9 cellular contexts compared by ENCODE assay signal in the genomic region with DNA sequence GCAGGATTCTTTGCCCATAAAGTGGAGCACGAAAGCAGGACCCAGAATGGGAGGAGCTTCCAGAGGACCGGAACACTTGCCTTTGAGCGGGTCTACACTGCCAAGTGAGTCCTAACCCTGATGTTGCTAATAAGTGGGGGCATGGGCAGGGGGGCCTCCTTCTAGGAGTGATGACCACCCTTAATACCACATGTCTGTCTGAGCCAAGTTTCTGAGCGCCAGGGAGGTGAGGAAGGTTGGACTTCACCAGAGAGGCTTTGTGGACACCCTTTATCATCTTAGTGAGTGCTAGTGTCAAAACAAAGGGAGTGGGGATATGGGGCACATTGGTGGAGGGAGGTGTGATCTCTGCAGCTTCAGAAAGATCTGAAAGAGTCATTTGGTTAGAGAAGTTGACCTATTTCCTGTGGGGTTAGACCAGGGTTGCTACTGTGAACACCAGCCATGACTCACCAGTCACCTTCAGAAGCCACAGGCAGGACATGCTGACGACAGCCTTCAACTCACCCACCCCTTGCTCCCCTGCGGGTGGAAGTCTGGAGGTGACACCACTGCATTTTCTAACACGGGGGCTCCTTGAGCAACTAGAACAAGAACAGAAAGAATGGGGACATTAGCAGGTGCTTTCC. TPM values are rescaled to one million over a fixed set of nuclear protein-coding genes. Genes with fewer than 3 reads are reported as not detected.
A peak's percentile ranks its signal among the peaks of the same experiment; 100 is the strongest.
DNase-seq lines count a peak whose midpoint lies in the region; ATAC-seq and TF ChIP-seq lines count a peak whose summit lies in the region.
"Had no signal": no experiment of that assay in that cellular context is flagged by ENCODE, and none has a peak within 500 bp of the region (broad histone marks: within the 10 kb centered on the region; RNA-seq: fewer than 3 reads in every experiment).

No MANE protein-coding gene starts in this region.

- H3K4me1 Mint-ChIP-seq in CD8-positive, alpha-beta memory T cell: peaks cover 55 to 74% (median 69%) of the 10 kb centered on the region in 3 donors
- H3K4me1 Mint-ChIP-seq in activated CD4-positive, alpha-beta T cell treated with anti-CD3 and anti-CD28 coated beads, Interleukin-2, amount 10 ng/mL, durations not matched to agents 24 days and 14 days: peaks cover 55% of the 10 kb centered on the region

- no peaks in the 10 kb centered on the region for H3K79me1 ChIP-seq in IMR-90 (ENCODE audit: low read depth in 1 of 2, low read length in 2 of 2)

- no peaks in the 10 kb centered on the region for H3K27me3 Mint-ChIP-seq in CD8-positive, alpha-beta memory T cell
- no peaks in the 10 kb centered on the region for H3K27me3 Mint-ChIP-seq in activated CD4-positive, alpha-beta T cell treated with anti-CD3 and anti-CD28 coated beads, Interleukin-2, amount 10 ng/mL, durations not matched to agents 24 days and 14 days

- peak overlapping the region; percentile 19; the same call in 1 of the 2 replicates for H3K56ac ChIP-seq in IMR-90 (ENCODE audit: extremely low read depth, insufficient read depth, low read length)

- H3K36me3 ChIP-seq in CD8-positive, alpha-beta memory T cell (ENCODE audit: insufficient read depth, low read length): peaks cover 18% of the 10 kb centered on the region
- H3K36me3 ChIP-seq in IMR-90 (ENCODE audit: control insufficient read depth, insufficient read depth, low read length): no peaks in the 10 kb centered on the region

- TF ChIP-seq RAD21 in IMR-90 (IDR thresholded peaks at IDR 0.05; ENCODE audit: low read length): no peak

- no peak overlapping the region for H3K9ac ChIP-seq in IMR-90 (ENCODE audit: low read depth, low read length)

- no peaks in the 10 kb centered on the region for H3K27me3 ChIP-seq in CD8-positive, alpha-beta memory T cell (ENCODE audit: insufficient read depth, low read length, poor library complexity, severe bottlenecking)
- peaks cover 5% of the 10 kb centered on the region for H3K27me3 ChIP-seq in IMR-90 (ENCODE audit: control insufficient read depth, insufficient read depth, low read length)

- peak; percentile 72 to 95 (median 82) for DNase-seq in CD8-positive, alpha-beta memory T cell
- DNase-seq in IMR-90 (peak; percentile 61), DMS 273 treated with DMSO at 0.1 percent for 48 hours (lab: John Stamatoyannopoulos, UW) (no peak), NCI-H2196 (lab: John Stamatoyannopoulos, UW; ENCODE audit: unreplicated experiment) (no peak)
- DNase-seq in activated CD4-positive, alpha-beta T cell treated with anti-CD3 and anti-CD28 coated beads, Interleukin-2, amount 10 ng/mL, durations not matched to agents 24 days and 14 days: peak; percentile 95
- DNase-seq in effector CD8-positive, alpha-beta T cell (lab: John Stamatoyannopoulos, UW): peak; percentile 19

- BruUV-seq in IMR-90 (replicated peaks; lab: Mats Ljungman, UMichigan): no TSS peak

- H2BK5ac ChIP-seq in IMR-90 (ENCODE audit: low read depth, low read length, poor library complexity, severe bottlenecking): peak overlapping the region; percentile 90

- H3K9me1 ChIP-seq in IMR-90 (ENCODE audit: insufficient read depth, low read length): peaks cover 22% of the 10 kb centered on the region

- peak overlapping the region; percentile 41 for H4K5ac ChIP-seq in IMR-90 (ENCODE audit: low read depth, low read length)

- H3K23ac ChIP-seq in IMR-90 (ENCODE audit: low read depth, low read length): peak overlapping the region; percentile 81

- peak overlapping the region; percentile 78 for H2BK120ac ChIP-seq in IMR-90 (ENCODE audit: low read depth, low read length)

- no peak; the same call in 1 of the 2 replicates for TF ChIP-seq CTCF in IMR-90 (conservative IDR thresholded peaks at IDR 0.05; ENCODE audit: low read depth, low read length)

- H3K36me3 Mint-ChIP-seq in CD8-positive, alpha-beta memory T cell: peaks cover 14 to 54% (median 31%) of the 10 kb centered on the region in 3 donors
- H3K36me3 Mint-ChIP-seq in activated CD4-positive, alpha-beta T cell treated with anti-CD3 and anti-CD28 coated beads, Interleukin-2, amount 10 ng/mL, durations not matched to agents 24 days and 14 days (ENCODE audit: low read depth): peaks cover 46% of the 10 kb centered on the region

- H2BK15ac ChIP-seq in IMR-90 (ENCODE audit: low read depth, low read length): peak overlapping the region; percentile 81; the same call in 2 of the 3 replicates

- H3K18ac ChIP-seq in IMR-90 (ENCODE audit: low read depth, low read length): peak overlapping the region; percentile 53

- peak overlapping the region; percentile 91 for H3K4ac ChIP-seq in IMR-90 (ENCODE audit: low read depth, low read length)

- H3K4me2 ChIP-seq in IMR-90 (ENCODE audit: low read depth, low read length): peak overlapping the region; percentile 13; the same call in 1 of the 2 replicates

- no peaks in the 10 kb centered on the region for H3K9me3 ChIP-seq in CD8-positive, alpha-beta memory T cell (ENCODE audit: low read length)
- no peaks in the 10 kb centered on the region for H3K9me3 ChIP-seq in IMR-90 (ENCODE audit: control insufficient read depth, insufficient read depth, low read length)

- peak overlapping the region; percentile 71 for H4K91ac ChIP-seq in IMR-90 (ENCODE audit: insufficient read depth, low read depth, low read length)

- H3K4me3 ChIP-seq in CD8-positive, alpha-beta memory T cell (ENCODE audit: low read length): peak overlapping the region; percentile 31
- H3K4me3 ChIP-seq in IMR-90 (ENCODE audit: insufficient read depth, low read depth, low read length): no peak overlapping the region
- H3K4me3 ChIP-seq in skin epidermis: no peak overlapping the region

- peak overlapping the region; percentile 26 to 78 (median 73) for H3K4me3 Mint-ChIP-seq in CD8-positive, alpha-beta memory T cell
- H3K4me3 Mint-ChIP-seq in activated CD4-positive, alpha-beta T cell treated with anti-CD3 and anti-CD28 coated beads, Interleukin-2, amount 10 ng/mL, durations not matched to agents 24 days and 14 days: peak overlapping the region; percentile 71

- dilution Hi-C loops in IMR-90 (cut with HindIII; ENCODE audit: low sequenced_read_pairs, unreplicated experiment): no loop called here

- peak overlapping the region; percentile 92 for H2AK5ac ChIP-seq in IMR-90 (ENCODE audit: low read depth, low read length)

- peaks cover 64% of the 10 kb centered on the region for H3K4me1 ChIP-seq in CD8-positive, alpha-beta memory T cell (ENCODE audit: insufficient read depth, low read length)
- H3K4me1 ChIP-seq in IMR-90 (ENCODE audit: control insufficient read depth, insufficient read depth, low read length): peaks cover 24% of the 10 kb centered on the region

- peaks cover 11% of the 10 kb centered on the region; the same call in 1 of the 2 replicates for H4K20me1 ChIP-seq in IMR-90 (ENCODE audit: insufficient read depth, low read length)

- peak overlapping the region; percentile 45 for H2AFZ ChIP-seq in IMR-90 (replicated peaks; ENCODE audit: low read length, poor library complexity)

- ATAC-seq in GM21515 (IDR thresholded peaks at IDR 0.05; ENCODE audit: unreplicated experiment) (peak; percentile 95), IMR-90 (ENCODE audit: low read depth) (no peak; the same call in 1 of the 2 replicates)

- peak overlapping the region; percentile 69 to 97 (median 84) for H3K27ac Mint-ChIP-seq in CD8-positive, alpha-beta memory T cell
- peak overlapping the region; percentile 51 for H3K27ac Mint-ChIP-seq in activated CD4-positive, alpha-beta T cell treated with anti-CD3 and anti-CD28 coated beads, Interleukin-2, amount 10 ng/mL, durations not matched to agents 24 days and 14 days

- in situ Hi-C loops in IMR-90 (cut with MboI; ENCODE audit: low sequenced_read_pairs): no loop called here

- no peaks in the 10 kb centered on the region for H3K9me3 Mint-ChIP-seq in CD8-positive, alpha-beta memory T cell
- no peaks in the 10 kb centered on the region for H3K9me3 Mint-ChIP-seq in activated CD4-positive, alpha-beta T cell treated with anti-CD3 and anti-CD28 coated beads, Interleukin-2, amount 10 ng/mL, durations not matched to agents 24 days and 14 days

- peak overlapping the region; percentile 85 for H2BK20ac ChIP-seq in IMR-90 (ENCODE audit: low read depth, low read length)

- POLR2A ChIA-PET in CD8-positive, alpha-beta memory T cell (lab: Charles Lee): interaction anchor here (0.6 to 1.5 kb wide), 3 partner anchors 11 to 65 kb away, joined by 3 to 4 read pairs (median 3); no protein-coding TSS in a partner anchor
- POLR2A ChIA-PET in IMR-90 (lab: Charles Lee; ENCODE audit: unreplicated experiment): no interaction called here

- H4K8ac ChIP-seq in IMR-90 (ENCODE audit: low read depth in 2 of 2, low read length in 2 of 2): peak overlapping the region in 1 of 2 experiments; percentile 49; a peak in 3 of 4 replicates

- CTCF ChIA-PET in CD8-positive, alpha-beta memory T cell (lab: Charles Lee): interaction anchor here (1.1 to 2.2 kb wide), 4 partner anchors 9 to 58 kb away, joined by 3 to 8 read pairs (median 3); a partner anchor contains a TSS
- CTCF ChIA-PET in IMR-90 (lab: Yijun Ruan, JAX): interaction anchor here (0.7 to 1.4 kb wide), 2 partner anchors 122 to 301 kb away, joined by 3 to 4 read pairs; no protein-coding TSS in a partner anchor

- no peak for TF ChIP-seq POLR2A in IMR-90 (IDR thresholded peaks at IDR 0.05; ENCODE audit: low read depth, low read length)

- peak overlapping the region; percentile 54 for H3K14ac ChIP-seq in IMR-90 (replicated peaks; ENCODE audit: low read depth, low read length)

- peak overlapping the region; percentile 21 for H3K27ac ChIP-seq in CD8-positive, alpha-beta memory T cell (ENCODE audit: low read depth, low read length)
- H3K27ac ChIP-seq in IMR-90 (ENCODE audit: insufficient read depth, low read length) (peak overlapping the region; percentile 79), skin epidermis (peak overlapping the region in 18 of 21 experiments; percentile 2 to 80 (median 52))

- intact Hi-C loops in IMR-90 (cut with micrococcal nuclease): loop anchor here (5.0 kb wide), 1 partner anchor 48 kb away; no protein-coding TSS in a partner anchor
- intact Hi-C loops in activated CD4-positive, alpha-beta T cell treated with anti-CD3 and anti-CD28 coated beads, Interleukin-2, amount 10 ng/mL, durations not matched to agents 24 days and 14 days (cut with micrococcal nuclease): loop anchor here (1.0 to 5.0 kb wide), 13 partner anchors 23 to 585 kb away; a partner anchor contains a TSS

- no CpG with 5 or more reads among the region's 7 CpGs for WGBS in IMR-90 (ENCODE audit: extremely low coverage in 2 of 2, insufficient read length in 1 of 2), 2 experiments

- peak overlapping the region; percentile 85 for H2AK9ac ChIP-seq in IMR-90 (replicated peaks; ENCODE audit: low read depth, low read length, poor library complexity)

TF ChIP-seq in IMR-90, 13 proteins besides CTCF, POLR2A, EP300 and RAD21 (continues in another document):
- no peak for TF ChIP-seq MAFK (IDR thresholded peaks at IDR 0.05; ENCODE audit: low read depth, low read length)
- no peak for TF ChIP-seq CHD1 (IDR thresholded peaks at IDR 0.05; ENCODE audit: low read depth, low read length)

RNA-seq across cellular contexts. Expression of a gene that starts 8.8 kb away (rescaled TPM):
- 10 to 100 TPM; 19.1 to 21.7 TPM for total RNA-seq in CD8-positive, alpha-beta memory T cell
- 335 TPM for polyA plus RNA-seq in CD8-positive, alpha-beta memory T cell
- 0.28 TPM in 1 of 2 replicates, not detected in the other for total RNA-seq in IMR-90 (2012; rRNA removed)
- polyA plus RNA-seq in IMR-90 (2012; rRNA removed): 0.62 and 0.63 TPM in 2 replicates
- polyA plus RNA-seq in IMR-90 (2012; cell fraction: cytosol; rRNA removed): 0.30 and 0.45 TPM in 2 replicates
- polyA plus RNA-seq in IMR-90 (2012; cell fraction: nucleus; rRNA removed; ENCODE audit: low replicate concordance): 0.53 TPM in 1 of 2 replicates, not detected in the other
- 33.3 and 33.4 TPM in 2 replicates for total RNA-seq in activated CD4-positive, alpha-beta T cell treated with anti-CD3 and anti-CD28 coated beads, Interleukin-2, amount 10 ng/mL, durations not matched to agents 24 days and 14 days
- total RNA-seq: myocyte had no signal

Comparison
In these comparisons a context has a peak if more than half of its experiments do, and no peak if none do; other contexts are left out.
1. DNase-seq: peak in CD8-positive, alpha-beta memory T cell (5 of 5), IMR-90 (single experiment), activated CD4-positive, alpha-beta T cell treated with anti-CD3 and anti-CD28 coated beads, Interleukin-2, amount 10 ng/mL, durations not matched to agents 24 days and 14 days (single experiment) and effector CD8-positive, alpha-beta T cell (single experiment); none in DMS 273 treated with DMSO at 0.1 percent for 48 hours (single experiment) and NCI-H2196 (single experiment).
2. H3K27ac ChIP-seq: peak in every context shown above with its lines; median percentile 79 in IMR-90; 52 in skin epidermis; 21 in CD8-positive, alpha-beta memory T cell.
3. RNA of a gene that starts 8.8 kb away (total RNA-seq): 33.3 to 33.4 TPM in activated CD4-positive, alpha-beta T cell treated with anti-CD3 and anti-CD28 coated beads, Interleukin-2, amount 10 ng/mL, durations not matched to agents 24 days and 14 days and 19.1 to 21.7 TPM in CD8-positive, alpha-beta memory T cell; 0.28 TPM in IMR-90; every median in the first group is over 10 times any median in the second.